In the genomic region with DNA sequence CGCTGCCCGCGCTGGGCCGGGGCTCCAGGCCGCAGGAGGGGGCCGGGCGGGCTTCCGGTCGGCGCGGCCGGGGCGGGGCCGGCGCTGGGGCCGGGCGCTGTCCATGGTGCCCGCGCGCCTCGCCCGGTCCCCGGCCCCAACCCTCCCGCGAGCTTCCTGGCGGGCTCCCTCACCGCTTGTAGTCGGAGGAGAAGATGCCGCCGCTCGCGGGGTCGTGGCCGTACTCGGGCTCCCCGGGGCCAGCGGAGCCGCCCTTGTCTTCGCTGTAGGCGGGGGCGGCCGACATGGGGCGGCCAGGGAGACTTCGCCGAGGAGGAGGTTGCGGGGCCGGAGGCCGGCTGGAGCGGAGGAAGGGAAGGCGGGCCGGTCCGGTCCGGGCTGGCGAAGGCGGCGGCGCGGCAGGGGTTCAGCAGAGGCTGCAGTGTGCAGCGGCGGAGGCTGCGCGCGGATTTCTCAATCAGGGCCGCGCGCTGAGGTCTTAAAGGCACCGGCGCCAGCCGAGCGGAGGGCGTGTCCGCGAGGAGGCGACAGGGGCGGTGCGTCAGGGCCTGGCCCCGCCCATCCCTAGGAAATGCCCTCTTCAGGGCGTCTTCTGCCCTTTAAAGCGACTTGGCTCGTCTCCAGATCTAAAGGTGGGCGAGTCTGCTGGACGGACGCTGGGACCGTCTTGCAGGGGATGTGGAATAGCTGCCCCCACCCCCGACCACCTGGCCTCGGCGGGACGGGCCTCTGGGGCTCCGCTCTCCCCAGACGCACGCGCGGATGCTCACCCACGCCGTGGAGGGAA, we compare ENCODE assay signal across 1 cellular context.
TF ChIP-seq lines count a peak whose summit lies in the region.

A gene with protein sequence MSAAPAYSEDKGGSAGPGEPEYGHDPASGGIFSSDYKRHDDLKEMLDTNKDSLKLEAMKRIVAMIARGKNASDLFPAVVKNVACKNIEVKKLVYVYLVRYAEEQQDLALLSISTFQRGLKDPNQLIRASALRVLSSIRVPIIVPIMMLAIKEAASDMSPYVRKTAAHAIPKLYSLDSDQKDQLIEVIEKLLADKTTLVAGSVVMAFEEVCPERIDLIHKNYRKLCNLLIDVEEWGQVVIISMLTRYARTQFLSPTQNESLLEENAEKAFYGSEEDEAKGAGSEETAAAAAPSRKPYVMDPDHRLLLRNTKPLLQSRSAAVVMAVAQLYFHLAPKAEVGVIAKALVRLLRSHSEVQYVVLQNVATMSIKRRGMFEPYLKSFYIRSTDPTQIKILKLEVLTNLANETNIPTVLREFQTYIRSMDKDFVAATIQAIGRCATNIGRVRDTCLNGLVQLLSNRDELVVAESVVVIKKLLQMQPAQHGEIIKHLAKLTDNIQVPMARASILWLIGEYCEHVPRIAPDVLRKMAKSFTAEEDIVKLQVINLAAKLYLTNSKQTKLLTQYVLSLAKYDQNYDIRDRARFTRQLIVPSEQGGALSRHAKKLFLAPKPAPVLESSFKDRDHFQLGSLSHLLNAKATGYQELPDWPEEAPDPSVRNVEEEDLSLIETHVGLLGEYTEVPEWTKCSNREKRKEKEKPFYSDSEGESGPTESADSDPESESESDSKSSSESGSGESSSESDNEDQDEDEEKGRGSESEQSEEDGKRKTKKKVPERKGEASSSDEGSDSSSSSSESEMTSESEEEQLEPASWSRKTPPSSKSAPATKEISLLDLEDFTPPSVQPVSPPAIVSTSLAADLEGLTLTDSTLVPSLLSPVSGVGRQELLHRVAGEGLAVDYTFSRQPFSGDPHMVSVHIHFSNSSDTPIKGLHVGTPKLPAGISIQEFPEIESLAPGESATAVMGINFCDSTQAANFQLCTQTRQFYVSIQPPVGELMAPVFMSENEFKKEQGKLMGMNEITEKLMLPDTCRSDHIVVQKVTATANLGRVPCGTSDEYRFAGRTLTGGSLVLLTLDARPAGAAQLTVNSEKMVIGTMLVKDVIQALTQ (minus strand): TSS at position 455 of the 787 bp plus-strand sequence. CDS start 169 bp downstream, at position 286.

TF ChIP-seq in HepG2, 621 proteins besides CTCF, POLR2A, EP300 and RAD21 (continued from another document and continues in another):
- TF ChIP-seq, protein P1, sequence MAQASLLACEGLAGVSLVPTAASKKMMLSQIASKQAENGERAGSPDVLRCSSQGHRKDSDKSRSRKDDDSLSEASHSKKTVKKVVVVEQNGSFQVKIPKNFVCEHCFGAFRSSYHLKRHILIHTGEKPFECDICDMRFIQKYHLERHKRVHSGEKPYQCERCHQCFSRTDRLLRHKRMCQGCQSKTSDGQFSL (CRISPR knock-in tag; IDR thresholded peaks at IDR 0.05) = no peak
- TF ChIP-seq GATA4 (IDR thresholded peaks at IDR 0.05; ENCODE audit: borderline replicate concordance, low read depth) (no peak), HOXA5 (CRISPR knock-in tag; IDR thresholded peaks at IDR 0.05) (peak; percentile 64; the same call in 1 of the 2 replicates), ZKSCAN5 (CRISPR knock-in tag; IDR thresholded peaks at IDR 0.05) (no peak), ZNF746 (CRISPR knock-in tag; IDR thresholded peaks at IDR 0.05) (no peak; the same call in 1 of the 2 replicates), ZSCAN31 (CRISPR knock-in tag; IDR thresholded peaks at IDR 0.05; ENCODE audit: low read depth) (peak; percentile 56; the same call in 1 of the 2 replicates), ZBTB7A (CRISPR knock-in tag; IDR thresholded peaks at IDR 0.05) (no peak), BRCA1 (CRISPR knock-in tag; IDR thresholded peaks at IDR 0.05) (no peak), ETV6 (CRISPR knock-in tag; conservative IDR thresholded peaks at IDR 0.05) (peak; percentile 39; the same call in 1 of the 2 replicates), NFYB (CRISPR knock-in tag; IDR thresholded peaks at IDR 0.05) (no peak), FOXA1 (IDR thresholded peaks at IDR 0.05) (no peak), FOXA1 (CRISPR knock-in tag; IDR thresholded peaks at IDR 0.05) (no peak), ZNF264 (CRISPR knock-in tag; IDR thresholded peaks at IDR 0.05) (no peak), ZMYM2 (CRISPR knock-in tag; IDR thresholded peaks at IDR 0.05) (no peak), RFXAP (CRISPR knock-in tag; IDR thresholded peaks at IDR 0.05; ENCODE audit: borderline replicate concordance) (no peak), NR2F1 (CRISPR knock-in tag; IDR thresholded peaks at IDR 0.05) (no peak)
- TF ChIP-seq, protein P2, sequence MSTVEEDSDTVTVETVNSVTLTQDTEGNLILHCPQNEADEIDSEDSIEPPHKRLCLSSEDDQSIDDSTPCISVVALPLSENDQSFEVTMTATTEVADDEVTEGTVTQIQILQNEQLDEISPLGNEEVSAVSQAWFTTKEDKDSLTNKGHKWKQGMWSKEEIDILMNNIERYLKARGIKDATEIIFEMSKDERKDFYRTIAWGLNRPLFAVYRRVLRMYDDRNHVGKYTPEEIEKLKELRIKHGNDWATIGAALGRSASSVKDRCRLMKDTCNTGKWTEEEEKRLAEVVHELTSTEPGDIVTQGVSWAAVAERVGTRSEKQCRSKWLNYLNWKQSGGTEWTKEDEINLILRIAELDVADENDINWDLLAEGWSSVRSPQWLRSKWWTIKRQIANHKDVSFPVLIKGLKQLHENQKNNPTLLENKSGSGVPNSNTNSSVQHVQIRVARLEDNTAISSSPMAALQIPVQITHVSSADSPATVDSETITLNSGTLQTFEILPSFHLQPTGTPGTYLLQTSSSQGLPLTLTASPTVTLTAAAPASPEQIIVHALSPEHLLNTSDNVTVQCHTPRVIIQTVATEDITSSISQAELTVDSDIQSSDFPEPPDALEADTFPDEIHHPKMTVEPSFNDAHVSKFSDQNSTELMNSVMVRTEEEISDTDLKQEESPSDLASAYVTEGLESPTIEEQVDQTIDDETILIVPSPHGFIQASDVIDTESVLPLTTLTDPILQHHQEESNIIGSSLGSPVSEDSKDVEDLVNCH (CRISPR knock-in tag; IDR thresholded peaks at IDR 0.05) = no peak
- TF ChIP-seq, protein P3, sequence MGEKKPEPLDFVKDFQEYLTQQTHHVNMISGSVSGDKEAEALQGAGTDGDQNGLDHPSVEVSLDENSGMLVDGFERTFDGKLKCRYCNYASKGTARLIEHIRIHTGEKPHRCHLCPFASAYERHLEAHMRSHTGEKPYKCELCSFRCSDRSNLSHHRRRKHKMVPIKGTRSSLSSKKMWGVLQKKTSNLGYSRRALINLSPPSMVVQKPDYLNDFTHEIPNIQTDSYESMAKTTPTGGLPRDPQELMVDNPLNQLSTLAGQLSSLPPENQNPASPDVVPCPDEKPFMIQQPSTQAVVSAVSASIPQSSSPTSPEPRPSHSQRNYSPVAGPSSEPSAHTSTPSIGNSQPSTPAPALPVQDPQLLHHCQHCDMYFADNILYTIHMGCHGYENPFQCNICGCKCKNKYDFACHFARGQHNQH (CRISPR knock-in tag; IDR thresholded peaks at IDR 0.05) = no peak
- TF ChIP-seq, protein P4, sequence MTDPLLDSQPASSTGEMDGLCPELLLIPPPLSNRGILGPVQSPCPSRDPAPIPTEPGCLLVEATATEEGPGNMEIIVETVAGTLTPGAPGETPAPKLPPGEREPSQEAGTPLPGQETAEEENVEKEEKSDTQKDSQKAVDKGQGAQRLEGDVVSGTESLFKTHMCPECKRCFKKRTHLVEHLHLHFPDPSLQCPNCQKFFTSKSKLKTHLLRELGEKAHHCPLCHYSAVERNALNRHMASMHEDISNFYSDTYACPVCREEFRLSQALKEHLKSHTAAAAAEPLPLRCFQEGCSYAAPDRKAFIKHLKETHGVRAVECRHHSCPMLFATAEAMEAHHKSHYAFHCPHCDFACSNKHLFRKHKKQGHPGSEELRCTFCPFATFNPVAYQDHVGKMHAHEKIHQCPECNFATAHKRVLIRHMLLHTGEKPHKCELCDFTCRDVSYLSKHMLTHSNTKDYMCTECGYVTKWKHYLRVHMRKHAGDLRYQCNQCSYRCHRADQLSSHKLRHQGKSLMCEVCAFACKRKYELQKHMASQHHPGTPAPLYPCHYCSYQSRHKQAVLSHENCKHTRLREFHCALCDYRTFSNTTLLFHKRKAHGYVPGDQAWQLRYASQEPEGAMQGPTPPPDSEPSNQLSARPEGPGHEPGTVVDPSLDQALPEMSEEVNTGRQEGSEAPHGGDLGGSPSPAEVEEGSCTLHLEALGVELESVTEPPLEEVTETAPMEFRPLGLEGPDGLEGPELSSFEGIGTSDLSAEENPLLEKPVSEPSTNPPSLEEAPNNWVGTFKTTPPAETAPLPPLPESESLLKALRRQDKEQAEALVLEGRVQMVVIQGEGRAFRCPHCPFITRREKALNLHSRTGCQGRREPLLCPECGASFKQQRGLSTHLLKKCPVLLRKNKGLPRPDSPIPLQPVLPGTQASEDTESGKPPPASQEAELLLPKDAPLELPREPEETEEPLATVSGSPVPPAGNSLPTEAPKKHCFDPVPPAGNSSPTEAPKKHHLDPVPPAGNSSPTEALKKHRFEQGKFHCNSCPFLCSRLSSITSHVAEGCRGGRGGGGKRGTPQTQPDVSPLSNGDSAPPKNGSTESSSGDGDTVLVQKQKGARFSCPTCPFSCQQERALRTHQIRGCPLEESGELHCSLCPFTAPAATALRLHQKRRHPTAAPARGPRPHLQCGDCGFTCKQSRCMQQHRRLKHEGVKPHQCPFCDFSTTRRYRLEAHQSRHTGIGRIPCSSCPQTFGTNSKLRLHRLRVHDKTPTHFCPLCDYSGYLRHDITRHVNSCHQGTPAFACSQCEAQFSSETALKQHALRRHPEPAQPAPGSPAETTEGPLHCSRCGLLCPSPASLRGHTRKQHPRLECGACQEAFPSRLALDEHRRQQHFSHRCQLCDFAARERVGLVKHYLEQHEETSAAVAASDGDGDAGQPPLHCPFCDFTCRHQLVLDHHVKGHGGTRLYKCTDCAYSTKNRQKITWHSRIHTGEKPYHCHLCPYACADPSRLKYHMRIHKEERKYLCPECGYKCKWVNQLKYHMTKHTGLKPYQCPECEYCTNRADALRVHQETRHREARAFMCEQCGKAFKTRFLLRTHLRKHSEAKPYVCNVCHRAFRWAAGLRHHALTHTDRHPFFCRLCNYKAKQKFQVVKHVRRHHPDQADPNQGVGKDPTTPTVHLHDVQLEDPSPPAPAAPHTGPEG (CRISPR knock-in tag; IDR thresholded peaks at IDR 0.05) = peak; percentile 57; the same call in 1 of the 2 replicates
- TF ChIP-seq, protein P5, sequence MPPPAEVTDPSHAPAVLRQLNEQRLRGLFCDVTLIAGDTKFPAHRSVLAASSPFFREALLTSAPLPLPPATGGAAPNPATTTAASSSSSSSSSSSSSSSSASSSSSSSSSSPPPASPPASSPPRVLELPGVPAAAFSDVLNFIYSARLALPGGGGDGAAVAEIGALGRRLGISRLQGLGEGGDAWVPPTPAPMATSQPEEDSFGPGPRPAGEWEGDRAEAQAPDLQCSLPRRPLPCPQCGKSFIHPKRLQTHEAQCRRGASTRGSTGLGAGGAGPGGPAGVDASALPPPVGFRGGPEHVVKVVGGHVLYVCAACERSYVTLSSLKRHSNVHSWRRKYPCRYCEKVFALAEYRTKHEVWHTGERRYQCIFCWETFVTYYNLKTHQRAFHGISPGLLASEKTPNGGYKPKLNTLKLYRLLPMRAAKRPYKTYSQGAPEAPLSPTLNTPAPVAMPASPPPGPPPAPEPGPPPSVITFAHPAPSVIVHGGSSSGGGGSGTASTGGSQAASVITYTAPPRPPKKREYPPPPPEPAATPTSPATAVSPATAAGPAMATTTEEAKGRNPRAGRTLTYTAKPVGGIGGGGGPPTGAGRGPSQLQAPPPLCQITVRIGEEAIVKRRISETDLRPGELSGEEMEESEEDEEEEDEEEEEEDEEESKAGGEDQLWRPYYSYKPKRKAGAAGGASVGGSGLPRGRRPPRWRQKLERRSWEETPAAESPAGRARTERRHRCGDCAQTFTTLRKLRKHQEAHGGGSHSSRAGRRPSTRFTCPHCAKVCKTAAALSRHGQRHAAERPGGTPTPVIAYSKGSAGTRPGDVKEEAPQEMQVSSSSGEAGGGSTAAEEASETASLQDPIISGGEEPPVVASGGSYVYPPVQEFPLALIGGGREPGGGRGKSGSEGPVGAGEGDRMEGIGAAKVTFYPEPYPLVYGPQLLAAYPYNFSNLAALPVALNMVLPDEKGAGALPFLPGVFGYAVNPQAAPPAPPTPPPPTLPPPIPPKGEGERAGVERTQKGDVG (CRISPR knock-in tag; IDR thresholded peaks at IDR 0.05; ENCODE audit: borderline replicate concordance) = no peak
- TF ChIP-seq, protein P6, sequence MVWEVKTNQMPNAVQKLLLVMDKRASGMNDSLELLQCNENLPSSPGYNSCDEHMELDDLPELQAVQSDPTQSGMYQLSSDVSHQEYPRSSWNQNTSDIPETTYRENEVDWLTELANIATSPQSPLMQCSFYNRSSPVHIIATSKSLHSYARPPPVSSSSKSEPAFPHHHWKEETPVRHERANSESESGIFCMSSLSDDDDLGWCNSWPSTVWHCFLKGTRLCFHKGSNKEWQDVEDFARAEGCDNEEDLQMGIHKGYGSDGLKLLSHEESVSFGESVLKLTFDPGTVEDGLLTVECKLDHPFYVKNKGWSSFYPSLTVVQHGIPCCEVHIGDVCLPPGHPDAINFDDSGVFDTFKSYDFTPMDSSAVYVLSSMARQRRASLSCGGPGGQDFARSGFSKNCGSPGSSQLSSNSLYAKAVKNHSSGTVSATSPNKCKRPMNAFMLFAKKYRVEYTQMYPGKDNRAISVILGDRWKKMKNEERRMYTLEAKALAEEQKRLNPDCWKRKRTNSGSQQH (CRISPR knock-in tag; IDR thresholded peaks at IDR 0.05; ENCODE audit: low read depth) = no peak
- TF ChIP-seq, protein P7, sequence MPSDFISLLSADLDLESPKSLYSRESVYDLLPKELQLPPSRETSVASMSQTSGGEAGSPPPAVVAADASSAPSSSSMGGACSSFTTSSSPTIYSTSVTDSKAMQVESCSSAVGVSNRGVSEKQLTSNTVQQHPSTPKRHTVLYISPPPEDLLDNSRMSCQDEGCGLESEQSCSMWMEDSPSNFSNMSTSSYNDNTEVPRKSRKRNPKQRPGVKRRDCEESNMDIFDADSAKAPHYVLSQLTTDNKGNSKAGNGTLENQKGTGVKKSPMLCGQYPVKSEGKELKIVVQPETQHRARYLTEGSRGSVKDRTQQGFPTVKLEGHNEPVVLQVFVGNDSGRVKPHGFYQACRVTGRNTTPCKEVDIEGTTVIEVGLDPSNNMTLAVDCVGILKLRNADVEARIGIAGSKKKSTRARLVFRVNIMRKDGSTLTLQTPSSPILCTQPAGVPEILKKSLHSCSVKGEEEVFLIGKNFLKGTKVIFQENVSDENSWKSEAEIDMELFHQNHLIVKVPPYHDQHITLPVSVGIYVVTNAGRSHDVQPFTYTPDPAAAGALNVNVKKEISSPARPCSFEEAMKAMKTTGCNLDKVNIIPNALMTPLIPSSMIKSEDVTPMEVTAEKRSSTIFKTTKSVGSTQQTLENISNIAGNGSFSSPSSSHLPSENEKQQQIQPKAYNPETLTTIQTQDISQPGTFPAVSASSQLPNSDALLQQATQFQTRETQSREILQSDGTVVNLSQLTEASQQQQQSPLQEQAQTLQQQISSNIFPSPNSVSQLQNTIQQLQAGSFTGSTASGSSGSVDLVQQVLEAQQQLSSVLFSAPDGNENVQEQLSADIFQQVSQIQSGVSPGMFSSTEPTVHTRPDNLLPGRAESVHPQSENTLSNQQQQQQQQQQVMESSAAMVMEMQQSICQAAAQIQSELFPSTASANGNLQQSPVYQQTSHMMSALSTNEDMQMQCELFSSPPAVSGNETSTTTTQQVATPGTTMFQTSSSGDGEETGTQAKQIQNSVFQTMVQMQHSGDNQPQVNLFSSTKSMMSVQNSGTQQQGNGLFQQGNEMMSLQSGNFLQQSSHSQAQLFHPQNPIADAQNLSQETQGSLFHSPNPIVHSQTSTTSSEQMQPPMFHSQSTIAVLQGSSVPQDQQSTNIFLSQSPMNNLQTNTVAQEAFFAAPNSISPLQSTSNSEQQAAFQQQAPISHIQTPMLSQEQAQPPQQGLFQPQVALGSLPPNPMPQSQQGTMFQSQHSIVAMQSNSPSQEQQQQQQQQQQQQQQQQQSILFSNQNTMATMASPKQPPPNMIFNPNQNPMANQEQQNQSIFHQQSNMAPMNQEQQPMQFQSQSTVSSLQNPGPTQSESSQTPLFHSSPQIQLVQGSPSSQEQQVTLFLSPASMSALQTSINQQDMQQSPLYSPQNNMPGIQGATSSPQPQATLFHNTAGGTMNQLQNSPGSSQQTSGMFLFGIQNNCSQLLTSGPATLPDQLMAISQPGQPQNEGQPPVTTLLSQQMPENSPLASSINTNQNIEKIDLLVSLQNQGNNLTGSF (CRISPR knock-in tag; IDR thresholded peaks at IDR 0.05) = 0 out of 2 replicates have a peak, but pooled peaks have one; percentile 28
